ENCODE assay signal across 8 cellular contexts in genomic region chr4:142126890-142127497, GRCh38.
DNase-seq lines count a peak whose midpoint lies in the region; ATAC-seq and TF ChIP-seq lines count a peak whose summit lies in the region.

No MANE protein-coding gene starts in this region.

- CTCF ChIA-PET in A673 (lab: Charles Lee), result interaction anchor here (0.6 kb wide), 2 partner anchors 290 to 983 kb away, joined by 3 read pairs; no protein-coding TSS in a partner anchor

- BruUV-seq in A673 (replicated peaks; lab: Mats Ljungman, UMichigan), result no TSS peak

- H3K27ac ChIP-seq in A673 (ENCODE audit: low read depth, low read length, poor library complexity, severe bottlenecking) (no peak overlapping the region), lower lobe of right lung (no peak overlapping the region)

- no peak overlapping the region for H3K4me3 ChIP-seq in A673 (ENCODE audit: low read depth, low read length, poor library complexity, severe bottlenecking)
- no peak overlapping the region for H3K4me3 ChIP-seq in lower lobe of right lung

- no peaks in the 10 kb centered on the region for H3K36me3 ChIP-seq in A673 (ENCODE audit: insufficient read depth, low read length, poor library complexity, severe bottlenecking)
- no peaks in the 10 kb centered on the region for H3K36me3 ChIP-seq in lower lobe of right lung

- no peaks in the 10 kb centered on the region for H3K9me3 ChIP-seq in A673 (ENCODE audit: low read depth, low read length, poor library complexity, severe bottlenecking)
- H3K9me3 ChIP-seq in lower lobe of right lung, result no peaks in the 10 kb centered on the region

- POLR2A ChIA-PET in A673 (lab: Charles Lee; ENCODE audit: low non-redundant PET), result no interaction called here

- DNase-seq in A673 (ENCODE audit: low spot score) (peak; percentile 78), GM13977 (ENCODE audit: low spot score) (peak; percentile 23), NCI-H2196 (lab: John Stamatoyannopoulos, UW; ENCODE audit: unreplicated experiment) (peak; percentile 29), dedifferentiated amniotic fluid mesenchymal stem cell (ENCODE audit: extremely low spot score) (peak; percentile 73), lower lobe of right lung (no peak)
- peak; percentile 38 for DNase-seq in activated CD4-positive, CD25-positive, alpha-beta regulatory T cell treated with anti-CD3 and anti-CD28 coated beads, Interleukin-2, amount 50 U/mL, for 72 hours
- peak; percentile 22 for DNase-seq in stimulated activated CD8-positive, alpha-beta memory T cell treated with anti-CD3 and anti-CD28 coated beads, Interleukin-4, amount 100 ng/mL, for 24 hours (ENCODE audit: low read depth)

- in situ Hi-C loops in GM13977 (cut with MboI; ENCODE audit: low pct_unique_long_range_greater_than_20kb, low sequenced_read_pairs, unreplicated experiment), result no loop called here

- TF ChIP-seq CTCF in A673 (conservative IDR thresholded peaks at IDR 0.05; ENCODE audit: low read depth, low read length), result peak; percentile 86
- TF ChIP-seq CTCF in GM13977 (IDR thresholded peaks at IDR 0.05; ENCODE audit: extremely low read depth, insufficient read depth, missing control alignments), result peak; percentile 83
- peak; percentile 80 for TF ChIP-seq CTCF in lower lobe of right lung (IDR thresholded peaks at IDR 0.05)

- ATAC-seq in HG02943 (IDR thresholded peaks at IDR 0.05; ENCODE audit: low read depth, unreplicated experiment) (peak; percentile 75), lower lobe of right lung (peak; percentile 51 to 59)

- H3K4me1 ChIP-seq in A673 (ENCODE audit: insufficient read depth, low read length, poor library complexity, severe bottlenecking) (peaks cover 9% of the 10 kb centered on the region), lower lobe of right lung (peaks cover 10% of the 10 kb centered on the region)

- H3K27me3 ChIP-seq in A673 (replicated peaks; ENCODE audit: insufficient read depth, low read depth, low read length, poor library complexity) (no peaks in the 10 kb centered on the region), lower lobe of right lung (ENCODE audit: low read depth) (no peaks in the 10 kb centered on the region)

- intact Hi-C loops in A673 (cut with micrococcal nuclease; ENCODE audit: unreplicated experiment), result loop anchor here (2.0 to 10.0 kb wide), 4 partner anchors 228 to 714 kb away; no protein-coding TSS in a partner anchor
- intact Hi-C loops in lower lobe of right lung (cut with DNase I), result loop anchor here (5.0 kb wide), 1 partner anchor 715 kb away; no protein-coding TSS in a partner anchor
